In genomic region chr6:149717588-149718458, GRCh38 we compare ENCODE assay signal across 1 cellular context.
TF ChIP-seq lines count a peak whose summit lies in the region.

Gene LATS1, minus strand, starts transcription at chr6:149718101. Its CDS starts 15,975 bp downstream, at chr6:149702126.

TF ChIP-seq in HepG2, 621 proteins besides CTCF, POLR2A, EP300 and RAD21 (continued from another document and continues in another):
- TF ChIP-seq, protein P1, sequence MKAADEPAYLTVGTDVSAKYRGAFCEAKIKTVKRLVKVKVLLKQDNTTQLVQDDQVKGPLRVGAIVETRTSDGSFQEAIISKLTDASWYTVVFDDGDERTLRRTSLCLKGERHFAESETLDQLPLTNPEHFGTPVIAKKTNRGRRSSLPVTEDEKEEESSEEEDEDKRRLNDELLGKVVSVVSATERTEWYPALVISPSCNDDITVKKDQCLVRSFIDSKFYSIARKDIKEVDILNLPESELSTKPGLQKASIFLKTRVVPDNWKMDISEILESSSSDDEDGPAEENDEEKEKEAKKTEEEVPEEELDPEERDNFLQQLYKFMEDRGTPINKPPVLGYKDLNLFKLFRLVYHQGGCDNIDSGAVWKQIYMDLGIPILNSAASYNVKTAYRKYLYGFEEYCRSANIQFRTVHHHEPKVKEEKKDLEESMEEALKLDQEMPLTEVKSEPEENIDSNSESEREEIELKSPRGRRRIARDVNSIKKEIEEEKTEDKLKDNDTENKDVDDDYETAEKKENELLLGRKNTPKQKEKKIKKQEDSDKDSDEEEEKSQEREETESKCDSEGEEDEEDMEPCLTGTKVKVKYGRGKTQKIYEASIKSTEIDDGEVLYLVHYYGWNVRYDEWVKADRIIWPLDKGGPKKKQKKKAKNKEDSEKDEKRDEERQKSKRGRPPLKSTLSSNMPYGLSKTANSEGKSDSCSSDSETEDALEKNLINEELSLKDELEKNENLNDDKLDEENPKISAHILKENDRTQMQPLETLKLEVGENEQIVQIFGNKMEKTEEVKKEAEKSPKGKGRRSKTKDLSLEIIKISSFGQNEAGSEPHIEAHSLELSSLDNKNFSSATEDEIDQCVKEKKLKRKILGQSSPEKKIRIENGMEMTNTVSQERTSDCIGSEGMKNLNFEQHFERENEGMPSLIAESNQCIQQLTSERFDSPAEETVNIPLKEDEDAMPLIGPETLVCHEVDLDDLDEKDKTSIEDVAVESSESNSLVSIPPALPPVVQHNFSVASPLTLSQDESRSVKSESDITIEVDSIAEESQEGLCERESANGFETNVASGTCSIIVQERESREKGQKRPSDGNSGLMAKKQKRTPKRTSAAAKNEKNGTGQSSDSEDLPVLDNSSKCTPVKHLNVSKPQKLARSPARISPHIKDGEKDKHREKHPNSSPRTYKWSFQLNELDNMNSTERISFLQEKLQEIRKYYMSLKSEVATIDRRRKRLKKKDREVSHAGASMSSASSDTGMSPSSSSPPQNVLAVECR (CRISPR knock-in tag; IDR thresholded peaks at IDR 0.05; ENCODE audit: borderline replicate concordance): peak; percentile 97
- TF ChIP-seq GTF2F1 (IDR thresholded peaks at IDR 0.05; ENCODE audit: low read length): no peak
- TF ChIP-seq, protein P2, sequence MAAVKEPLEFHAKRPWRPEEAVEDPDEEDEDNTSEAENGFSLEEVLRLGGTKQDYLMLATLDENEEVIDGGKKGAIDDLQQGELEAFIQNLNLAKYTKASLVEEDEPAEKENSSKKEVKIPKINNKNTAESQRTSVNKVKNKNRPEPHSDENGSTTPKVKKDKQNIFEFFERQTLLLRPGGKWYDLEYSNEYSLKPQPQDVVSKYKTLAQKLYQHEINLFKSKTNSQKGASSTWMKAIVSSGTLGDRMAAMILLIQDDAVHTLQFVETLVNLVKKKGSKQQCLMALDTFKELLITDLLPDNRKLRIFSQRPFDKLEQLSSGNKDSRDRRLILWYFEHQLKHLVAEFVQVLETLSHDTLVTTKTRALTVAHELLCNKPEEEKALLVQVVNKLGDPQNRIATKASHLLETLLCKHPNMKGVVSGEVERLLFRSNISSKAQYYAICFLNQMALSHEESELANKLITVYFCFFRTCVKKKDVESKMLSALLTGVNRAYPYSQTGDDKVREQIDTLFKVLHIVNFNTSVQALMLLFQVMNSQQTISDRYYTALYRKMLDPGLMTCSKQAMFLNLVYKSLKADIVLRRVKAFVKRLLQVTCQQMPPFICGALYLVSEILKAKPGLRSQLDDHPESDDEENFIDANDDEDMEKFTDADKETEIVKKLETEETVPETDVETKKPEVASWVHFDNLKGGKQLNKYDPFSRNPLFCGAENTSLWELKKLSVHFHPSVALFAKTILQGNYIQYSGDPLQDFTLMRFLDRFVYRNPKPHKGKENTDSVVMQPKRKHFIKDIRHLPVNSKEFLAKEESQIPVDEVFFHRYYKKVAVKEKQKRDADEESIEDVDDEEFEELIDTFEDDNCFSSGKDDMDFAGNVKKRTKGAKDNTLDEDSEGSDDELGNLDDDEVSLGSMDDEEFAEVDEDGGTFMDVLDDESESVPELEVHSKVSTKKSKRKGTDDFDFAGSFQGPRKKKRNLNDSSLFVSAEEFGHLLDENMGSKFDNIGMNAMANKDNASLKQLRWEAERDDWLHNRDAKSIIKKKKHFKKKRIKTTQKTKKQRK (IDR thresholded peaks at IDR 0.05; ENCODE audit: low read length): no peak
- TF ChIP-seq CREB3 (CRISPR knock-in tag; IDR thresholded peaks at IDR 0.05): no peak; the same call in 1 of the 2 replicates
- TF ChIP-seq ZNF101 (CRISPR knock-in tag; IDR thresholded peaks at IDR 0.05; ENCODE audit: borderline replicate concordance, low read depth): peak; percentile 91; the same call in 1 of the 2 replicates
- peak; percentile 90; the same call in 1 of the 2 replicates for TF ChIP-seq HOXA9 (CRISPR knock-in tag; IDR thresholded peaks at IDR 0.05; ENCODE audit: borderline replicate concordance)
- TF ChIP-seq ZNF136 (CRISPR knock-in tag; IDR thresholded peaks at IDR 0.05; ENCODE audit: low read depth): peak; percentile 98; the same call in 1 of the 2 replicates
- TF ChIP-seq, protein P3, sequence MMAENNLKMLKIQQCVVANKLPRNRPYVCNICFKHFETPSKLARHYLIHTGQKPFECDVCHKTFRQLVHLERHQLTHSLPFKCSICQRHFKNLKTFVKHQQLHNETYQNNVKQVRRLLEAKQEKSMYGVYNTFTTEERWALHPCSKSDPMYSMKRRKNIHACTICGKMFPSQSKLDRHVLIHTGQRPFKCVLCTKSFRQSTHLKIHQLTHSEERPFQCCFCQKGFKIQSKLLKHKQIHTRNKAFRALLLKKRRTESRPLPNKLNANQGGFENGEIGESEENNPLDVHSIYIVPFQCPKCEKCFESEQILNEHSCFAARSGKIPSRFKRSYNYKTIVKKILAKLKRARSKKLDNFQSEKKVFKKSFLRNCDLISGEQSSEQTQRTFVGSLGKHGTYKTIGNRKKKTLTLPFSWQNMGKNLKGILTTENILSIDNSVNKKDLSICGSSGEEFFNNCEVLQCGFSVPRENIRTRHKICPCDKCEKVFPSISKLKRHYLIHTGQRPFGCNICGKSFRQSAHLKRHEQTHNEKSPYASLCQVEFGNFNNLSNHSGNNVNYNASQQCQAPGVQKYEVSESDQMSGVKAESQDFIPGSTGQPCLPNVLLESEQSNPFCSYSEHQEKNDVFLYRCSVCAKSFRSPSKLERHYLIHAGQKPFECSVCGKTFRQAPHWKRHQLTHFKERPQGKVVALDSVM (CRISPR knock-in tag; IDR thresholded peaks at IDR 0.05): no peak; the same call in 1 of the 2 replicates
- no peak for TF ChIP-seq FOXK2 (IDR thresholded peaks at IDR 0.05)
- peak; percentile 59 for TF ChIP-seq XRCC5 (optimal IDR thresholded peaks at IDR 0.05; ENCODE audit: low read length)
- peak; percentile 99 for TF ChIP-seq ASH2L (IDR thresholded peaks at IDR 0.05; ENCODE audit: insufficient read length, low read depth, low read length)
- TF ChIP-seq ZSCAN12 (CRISPR knock-in tag; IDR thresholded peaks at IDR 0.05): peak; percentile 28; the same call in 1 of the 2 replicates
- TF ChIP-seq ZNF780A (CRISPR knock-in tag; IDR thresholded peaks at IDR 0.05): peak; percentile 77; the same call in 1 of the 2 replicates
- TF ChIP-seq ZNF644 (CRISPR knock-in tag; IDR thresholded peaks at IDR 0.05; ENCODE audit: low read depth): no peak
- no peak; the same call in 1 of the 2 replicates for TF ChIP-seq ZNF333 (CRISPR knock-in tag; IDR thresholded peaks at IDR 0.05; ENCODE audit: borderline replicate concordance)
- TF ChIP-seq, protein P4, sequence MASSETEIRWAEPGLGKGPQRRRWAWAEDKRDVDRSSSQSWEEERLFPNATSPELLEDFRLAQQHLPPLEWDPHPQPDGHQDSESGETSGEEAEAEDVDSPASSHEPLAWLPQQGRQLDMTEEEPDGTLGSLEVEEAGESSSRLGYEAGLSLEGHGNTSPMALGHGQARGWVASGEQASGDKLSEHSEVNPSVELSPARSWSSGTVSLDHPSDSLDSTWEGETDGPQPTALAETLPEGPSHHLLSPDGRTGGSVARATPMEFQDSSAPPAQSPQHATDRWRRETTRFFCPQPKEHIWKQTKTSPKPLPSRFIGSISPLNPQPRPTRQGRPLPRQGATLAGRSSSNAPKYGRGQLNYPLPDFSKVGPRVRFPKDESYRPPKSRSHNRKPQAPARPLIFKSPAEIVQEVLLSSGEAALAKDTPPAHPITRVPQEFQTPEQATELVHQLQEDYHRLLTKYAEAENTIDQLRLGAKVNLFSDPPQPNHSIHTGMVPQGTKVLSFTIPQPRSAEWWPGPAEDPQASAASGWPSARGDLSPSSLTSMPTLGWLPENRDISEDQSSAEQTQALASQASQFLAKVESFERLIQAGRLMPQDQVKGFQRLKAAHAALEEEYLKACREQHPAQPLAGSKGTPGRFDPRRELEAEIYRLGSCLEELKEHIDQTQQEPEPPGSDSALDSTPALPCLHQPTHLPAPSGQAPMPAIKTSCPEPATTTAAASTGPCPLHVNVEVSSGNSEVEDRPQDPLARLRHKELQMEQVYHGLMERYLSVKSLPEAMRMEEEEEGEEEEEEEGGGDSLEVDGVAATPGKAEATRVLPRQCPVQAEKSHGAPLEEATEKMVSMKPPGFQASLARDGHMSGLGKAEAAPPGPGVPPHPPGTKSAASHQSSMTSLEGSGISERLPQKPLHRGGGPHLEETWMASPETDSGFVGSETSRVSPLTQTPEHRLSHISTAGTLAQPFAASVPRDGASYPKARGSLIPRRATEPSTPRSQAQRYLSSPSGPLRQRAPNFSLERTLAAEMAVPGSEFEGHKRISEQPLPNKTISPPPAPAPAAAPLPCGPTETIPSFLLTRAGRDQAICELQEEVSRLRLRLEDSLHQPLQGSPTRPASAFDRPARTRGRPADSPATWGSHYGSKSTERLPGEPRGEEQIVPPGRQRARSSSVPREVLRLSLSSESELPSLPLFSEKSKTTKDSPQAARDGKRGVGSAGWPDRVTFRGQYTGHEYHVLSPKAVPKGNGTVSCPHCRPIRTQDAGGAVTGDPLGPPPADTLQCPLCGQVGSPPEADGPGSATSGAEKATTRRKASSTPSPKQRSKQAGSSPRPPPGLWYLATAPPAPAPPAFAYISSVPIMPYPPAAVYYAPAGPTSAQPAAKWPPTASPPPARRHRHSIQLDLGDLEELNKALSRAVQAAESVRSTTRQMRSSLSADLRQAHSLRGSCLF (CRISPR knock-in tag; IDR thresholded peaks at IDR 0.05; ENCODE audit: borderline replicate concordance): no peak
- peak; percentile 84; the same call in 1 of the 2 replicates for TF ChIP-seq NFAT5 (CRISPR knock-in tag; IDR thresholded peaks at IDR 0.05)
- no peak; the same call in 1 of the 2 replicates for TF ChIP-seq SRF (IDR thresholded peaks at IDR 0.05; ENCODE audit: low read depth, low read length)
- no peak for TF ChIP-seq FOXA1 (IDR thresholded peaks at IDR 0.05)
- no peak; the same call in 1 of the 2 replicates for TF ChIP-seq FOXA1 (CRISPR knock-in tag; IDR thresholded peaks at IDR 0.05)
- TF ChIP-seq TFDP2 (CRISPR knock-in tag; IDR thresholded peaks at IDR 0.05): peak; percentile 88
- peak; percentile 76; the same call in 1 of the 2 replicates for TF ChIP-seq ZNF564 (CRISPR knock-in tag; IDR thresholded peaks at IDR 0.05)
- TF ChIP-seq ZNF766 (CRISPR knock-in tag; IDR thresholded peaks at IDR 0.05; ENCODE audit: borderline replicate concordance): peak; percentile 78
- TF ChIP-seq NR2F2 (IDR thresholded peaks at IDR 0.05; ENCODE audit: borderline replicate concordance, low read depth): 0 out of 2 replicates have a peak, but pooled peaks have one; percentile 48
- TF ChIP-seq, protein P5, sequence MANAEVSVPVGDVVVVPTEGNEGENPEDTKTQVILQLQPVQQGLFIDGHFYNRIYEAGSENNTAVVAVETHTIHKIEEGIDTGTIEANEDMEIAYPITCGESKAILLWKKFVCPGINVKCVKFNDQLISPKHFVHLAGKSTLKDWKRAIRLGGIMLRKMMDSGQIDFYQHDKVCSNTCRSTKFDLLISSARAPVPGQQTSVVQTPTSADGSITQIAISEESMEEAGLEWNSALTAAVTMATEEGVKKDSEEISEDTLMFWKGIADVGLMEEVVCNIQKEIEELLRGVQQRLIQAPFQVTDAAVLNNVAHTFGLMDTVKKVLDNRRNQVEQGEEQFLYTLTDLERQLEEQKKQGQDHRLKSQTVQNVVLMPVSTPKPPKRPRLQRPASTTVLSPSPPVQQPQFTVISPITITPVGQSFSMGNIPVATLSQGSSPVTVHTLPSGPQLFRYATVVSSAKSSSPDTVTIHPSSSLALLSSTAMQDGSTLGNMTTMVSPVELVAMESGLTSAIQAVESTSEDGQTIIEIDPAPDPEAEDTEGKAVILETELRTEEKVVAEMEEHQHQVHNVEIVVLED (CRISPR knock-in tag; IDR thresholded peaks at IDR 0.05; ENCODE audit: borderline replicate concordance): peak; percentile 91
- TF ChIP-seq NFKB2 (CRISPR knock-in tag; IDR thresholded peaks at IDR 0.05; ENCODE audit: borderline replicate concordance): peak; percentile 95; the same call in 1 of the 2 replicates
